In the genomic region with DNA sequence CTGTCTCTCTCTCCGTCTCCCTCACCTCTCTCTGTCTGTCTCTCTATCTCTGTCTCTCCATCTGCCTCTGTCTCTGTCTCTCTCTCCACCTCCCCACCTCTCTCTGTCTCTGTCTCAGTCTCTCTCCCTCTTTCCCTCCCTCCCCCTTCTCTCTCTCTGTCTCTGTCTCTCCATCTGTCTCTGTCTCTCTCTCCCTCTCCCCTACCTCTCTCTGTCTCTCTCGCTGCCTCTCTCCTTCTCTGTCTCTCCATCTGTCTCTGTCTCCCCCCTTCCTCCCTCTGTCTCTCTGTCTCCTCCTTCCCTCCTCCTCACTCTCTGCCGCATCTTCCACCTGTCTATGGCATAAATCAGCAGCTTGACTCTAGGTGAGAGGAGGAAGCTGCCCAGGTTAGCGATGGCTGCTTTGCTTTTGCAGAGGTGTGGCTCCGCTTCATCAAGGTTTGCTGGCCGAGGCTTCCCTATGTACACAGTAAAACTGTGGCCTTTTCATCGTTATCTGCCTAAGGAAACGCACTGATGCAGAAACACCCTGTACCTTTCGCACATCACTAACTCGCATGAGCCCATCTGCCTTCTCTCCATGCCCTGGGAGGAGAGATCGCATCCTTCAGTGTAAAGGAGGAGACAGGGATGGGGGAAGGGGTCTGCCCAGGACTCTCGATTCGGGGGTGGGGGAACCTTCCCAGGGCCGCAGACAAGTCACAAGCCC, we compare ENCODE assay signal across 1 cellular context.
TF ChIP-seq lines count a peak whose summit lies in the region.

No MANE protein-coding gene starts in this region.

TF ChIP-seq in H1, 55 proteins besides CTCF, POLR2A, EP300 and RAD21:
- TF ChIP-seq JUND (IDR thresholded peaks at IDR 0.05; ENCODE audit: low read length) (no peak), PHF8 (conservative IDR thresholded peaks at IDR 0.05; ENCODE audit: low read depth, low read length) (no peak), CHD1 (IDR thresholded peaks at IDR 0.05; ENCODE audit: low read depth, low read length) (no peak), MAX (IDR thresholded peaks at IDR 0.05) (no peak), TEAD4 (IDR thresholded peaks at IDR 0.05; ENCODE audit: low read depth, low read length) (no peak), TCF12 (IDR thresholded peaks at IDR 0.05; ENCODE audit: low read depth, low read length) (no peak), RNF2 (IDR thresholded peaks at IDR 0.05; ENCODE audit: borderline replicate concordance, low read depth, low read length, missing control alignments, poor library complexity, severe bottlenecking) (no peak), SAP30 (IDR thresholded peaks at IDR 0.05; ENCODE audit: insufficient read depth, insufficient replicate concordance, low read length) (no peak), TAF7 (optimal IDR thresholded peaks at IDR 0.05; ENCODE audit: borderline replicate concordance, low read depth, low read length) (no peak), CBX5 (IDR thresholded peaks at IDR 0.05; ENCODE audit: low read depth, low read length) (no peak)
